ENCODE assay signal across 8 cellular contexts in the genomic region with DNA sequence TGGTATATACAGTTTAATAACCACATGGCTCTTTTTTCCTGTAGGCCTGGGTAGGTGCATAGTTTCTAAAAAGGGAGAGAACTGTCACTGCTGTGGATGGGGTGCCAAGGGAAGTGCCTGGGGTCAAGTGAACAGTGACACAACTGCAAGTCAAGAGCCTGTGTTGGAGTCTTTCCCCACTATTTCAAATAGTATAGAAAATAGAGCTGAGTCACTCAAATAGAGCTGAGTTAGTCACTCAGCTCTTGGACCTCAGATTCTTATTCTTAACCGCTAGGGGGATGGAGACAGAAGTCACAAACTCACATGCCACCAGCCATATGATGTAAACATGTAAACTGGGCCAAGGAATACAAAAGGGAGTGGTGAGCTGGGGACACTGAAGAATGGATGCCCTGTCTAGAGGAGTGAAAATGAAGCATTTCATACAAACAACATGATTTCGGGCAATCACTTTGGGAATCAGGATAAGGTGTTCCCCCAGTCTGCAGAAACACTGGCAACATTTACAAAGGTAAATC. TPM values are rescaled to one million over a fixed set of nuclear protein-coding genes. Genes with fewer than 3 reads are reported as not detected.
DNase-seq lines count a peak whose midpoint lies in the region; ATAC-seq and TF ChIP-seq lines count a peak whose summit lies in the region.

No MANE protein-coding gene starts in this region.

- H3K36me3 ChIP-seq in heart left ventricle (peaks cover 0 to 33% (median 27%) of the 10 kb centered on the region in 9 donors), SU-DHL-6 (ENCODE audit: low read length) (no peaks in the 10 kb centered on the region)

- no peaks in the 10 kb centered on the region for H3K27me3 Mint-ChIP-seq in osteocyte (ENCODE audit: unreplicated experiment)

- no peak overlapping the region for H2AFZ ChIP-seq in SU-DHL-6 (ENCODE audit: low read depth, low read length, severe bottlenecking)

- no peaks in the 10 kb centered on the region for H3K9me2 ChIP-seq in SU-DHL-6 (replicated peaks; ENCODE audit: insufficient read depth, low read length)

- H3K9me3 ChIP-seq in heart left ventricle, result no peaks in the 10 kb centered on the region
- H3K9me3 ChIP-seq in SU-DHL-6 (ENCODE audit: insufficient read depth, low read length), result no peaks in the 10 kb centered on the region

- intact Hi-C loops in heart left ventricle (cut with DNase I) (loop anchor here in 1 of 10 donors (1.0 kb wide), 1 partner anchor 21 kb away; no protein-coding TSS in a partner anchor), Right ventricle myocardium inferior (cut with DNase I) (no loop called here)

- H3K4me1 ChIP-seq in heart left ventricle, result peaks cover 0 to 41% (median 23%) of the 10 kb centered on the region in 12 donors

- H3F3A ChIP-seq in SU-DHL-6 (ENCODE audit: insufficient read depth), result peaks cover 6% of the 10 kb centered on the region

- TF ChIP-seq CTCF in heart left ventricle (IDR thresholded peaks at IDR 0.05) (peak; percentile 27 to 63 (median 48)), SU-DHL-6 (IDR thresholded peaks at IDR 0.05; ENCODE audit: insufficient read depth, low read length, poor library complexity, severe bottlenecking) (peak; percentile 79), osteocyte (IDR thresholded peaks at IDR 0.05) (peak; percentile 61)

- H3K9me3 Mint-ChIP-seq in osteocyte (ENCODE audit: unreplicated experiment), result no peaks in the 10 kb centered on the region

- H3K27me3 ChIP-seq in heart left ventricle (no peaks in the 10 kb centered on the region), SU-DHL-6 (ENCODE audit: low read length) (no peaks in the 10 kb centered on the region)

- DNase-seq in heart left ventricle (no peak), Right ventricle myocardium inferior (ENCODE audit: missing footprints) (no peak), osteocyte (ENCODE audit: extremely low spot score, unreplicated experiment) (no peak), mucosa of gallbladder (ENCODE audit: low spot score) (no peak), activated T-cell treated with anti-CD3 and anti-CD28 coated beads for 4 hours (no peak)

- no peaks in the 10 kb centered on the region for H4K20me1 ChIP-seq in SU-DHL-6 (ENCODE audit: low read depth, low read length)

- TF ChIP-seq EP300 in Ishikawa (IDR thresholded peaks at IDR 0.05; ENCODE audit: borderline replicate concordance), result no peak

- ATAC-seq in heart left ventricle (peak in 1 of 4 donors; percentile 2), Right ventricle myocardium inferior (no peak), esophagus mucosa (peak; percentile 34)

- H3K27ac ChIP-seq in heart left ventricle (peak overlapping the region in 6 of 12 donors; percentile 2 to 90 (median 34)), SU-DHL-6 (ENCODE audit: low read depth, low read length) (peak overlapping the region; percentile 7)

- no peak for TF ChIP-seq POLR2A in heart left ventricle (IDR thresholded peaks at IDR 0.05)

- H3K4me2 ChIP-seq in SU-DHL-6 (ENCODE audit: low read depth, low read length, poor library complexity, severe bottlenecking), result peak overlapping the region; percentile 7

- H3K27ac Mint-ChIP-seq in osteocyte (ENCODE audit: unreplicated experiment), result peak overlapping the region; percentile 95

- peaks cover 20% of the 10 kb centered on the region for H3K36me3 Mint-ChIP-seq in osteocyte (ENCODE audit: unreplicated experiment)

- H3K4me1 Mint-ChIP-seq in osteocyte (ENCODE audit: unreplicated experiment), result peaks cover 27% of the 10 kb centered on the region

- H3K9ac ChIP-seq in SU-DHL-6 (ENCODE audit: low read length), result no peak overlapping the region

- no peaks in the 10 kb centered on the region for H3K79me2 ChIP-seq in SU-DHL-6 (ENCODE audit: insufficient read depth, low read length)

- H3K4me3 ChIP-seq in heart left ventricle (no peak overlapping the region), SU-DHL-6 (ENCODE audit: insufficient read depth, low read length, poor library complexity, severe bottlenecking) (no peak overlapping the region)

- 46 to 56% (median 47%) methylated on average over 2 of the region's 2 CpGs for WGBS in heart left ventricle, 4 donors

- TF ChIP-seq RAD21 in Ishikawa (IDR thresholded peaks at IDR 0.05; ENCODE audit: low read depth), result peak; percentile 33

- H3K4me3 Mint-ChIP-seq in osteocyte (ENCODE audit: unreplicated experiment), result no peak overlapping the region

TF ChIP-seq in Ishikawa, 13 proteins besides CTCF, POLR2A, EP300 and RAD21:
- TF ChIP-seq YY1 (IDR thresholded peaks at IDR 0.05; ENCODE audit: low read depth), result no peak
- TF ChIP-seq, protein P1, sequence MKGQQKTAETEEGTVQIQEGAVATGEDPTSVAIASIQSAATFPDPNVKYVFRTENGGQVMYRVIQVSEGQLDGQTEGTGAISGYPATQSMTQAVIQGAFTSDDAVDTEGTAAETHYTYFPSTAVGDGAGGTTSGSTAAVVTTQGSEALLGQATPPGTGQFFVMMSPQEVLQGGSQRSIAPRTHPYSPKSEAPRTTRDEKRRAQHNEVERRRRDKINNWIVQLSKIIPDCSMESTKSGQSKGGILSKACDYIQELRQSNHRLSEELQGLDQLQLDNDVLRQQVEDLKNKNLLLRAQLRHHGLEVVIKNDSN (IDR thresholded peaks at IDR 0.05), result no peak
- TF ChIP-seq MAX (IDR thresholded peaks at IDR 0.05), result peak; percentile 35; the same call in 1 of the 2 replicates

RNA-seq across cellular contexts. Expression of gene NQO2, which starts 2.1 kb away (rescaled TPM):
- total RNA-seq in heart left ventricle (10 to 100 TPM; 37.0 to 76.0 (median 62.8) TPM), Right ventricle myocardium inferior (57.5 TPM), esophagus mucosa (31.6 TPM), osteocyte (35.5 and 40.1 TPM in 2 replicates), mucosa of gallbladder (35.0 TPM)
- 10 to 100 TPM; 40.8 to 85.4 TPM for polyA plus RNA-seq in heart left ventricle

RNA-seq across cellular contexts. Expression of gene SERPINB6, which starts 30.5 kb away (rescaled TPM):
- total RNA-seq in heart left ventricle, result 100 to 1,000 TPM; 168 to 246 (median 188) TPM
- 100 to 1,000 TPM; 146 to 157 TPM for polyA plus RNA-seq in heart left ventricle
- 275 TPM for total RNA-seq in Right ventricle myocardium inferior
- 78.8 TPM for total RNA-seq in esophagus mucosa
- total RNA-seq in osteocyte, result 90.2 and 93.1 TPM in 2 replicates
- 141 TPM for total RNA-seq in mucosa of gallbladder
